Comparison of ENCODE assay signal across 8 cellular contexts in the genomic region with DNA sequence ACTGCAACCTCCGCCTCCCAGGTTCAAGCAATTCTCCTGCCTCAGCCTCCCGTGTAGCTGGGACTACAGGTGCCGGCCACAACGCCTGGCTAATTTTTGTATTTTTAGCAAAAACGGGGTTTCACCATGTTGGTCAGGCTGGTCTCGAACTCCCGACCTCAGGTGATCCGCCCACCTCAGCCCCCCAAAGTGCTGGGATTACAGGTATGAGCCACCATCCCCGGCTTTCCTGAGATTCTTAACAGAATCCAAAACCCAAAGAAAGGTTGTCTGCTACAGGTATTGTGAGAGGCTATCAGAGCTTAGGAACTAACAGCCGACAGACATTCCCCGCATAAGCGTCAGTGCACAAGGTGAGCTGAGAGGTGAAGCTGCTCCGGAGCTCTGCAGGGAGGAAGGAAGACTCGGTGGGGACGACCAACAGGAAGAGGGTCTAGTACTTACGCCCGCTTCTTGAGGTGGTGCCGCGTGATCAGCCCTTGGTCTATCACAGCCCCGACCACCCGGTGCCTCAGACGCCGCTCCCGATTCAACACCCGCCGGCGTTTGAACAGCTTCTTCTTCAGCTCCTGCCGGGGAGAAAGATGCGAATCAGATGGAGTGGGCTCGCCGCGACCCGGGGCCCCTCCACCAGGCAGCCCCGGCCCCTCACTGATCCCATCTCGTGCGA. TPM values are rescaled to one million over a fixed set of nuclear protein-coding genes. Genes with fewer than 3 reads are reported as not detected.
DNase-seq lines count a peak whose midpoint lies in the region; ATAC-seq and TF ChIP-seq lines count a peak whose summit lies in the region.

No MANE protein-coding gene starts in this region.

- no peak overlapping the region for H2BK120ac ChIP-seq in neuronal stem cell (ENCODE audit: low read depth, low read length)

- H4K91ac ChIP-seq in neuronal stem cell (ENCODE audit: low read depth, low read length, poor library complexity), result no peak overlapping the region

- no peak overlapping the region for H2BK12ac ChIP-seq in neuronal stem cell (ENCODE audit: low read length)

- H4K8ac ChIP-seq in neuronal stem cell (ENCODE audit: low read depth, low read length), result no peak overlapping the region

- peak overlapping the region; percentile 96 for H3K18ac ChIP-seq in neuronal stem cell (ENCODE audit: low read length)

- H3K23ac ChIP-seq in neuronal stem cell (ENCODE audit: low read depth, low read length, poor library complexity), result peak overlapping the region; percentile 96

- H2BK15ac ChIP-seq in neuronal stem cell (ENCODE audit: low read length), result no peak overlapping the region

- H3K4ac ChIP-seq in neuronal stem cell (ENCODE audit: low read length), result no peak overlapping the region

- peak overlapping the region; percentile 94 for H3K27ac ChIP-seq in neuronal stem cell (replicated peaks; ENCODE audit: low read length)

- no peaks in the 10 kb centered on the region for H3K9me3 ChIP-seq in neuronal stem cell (replicated peaks in 1 of 2; ENCODE audit: control insufficient read depth in 2 of 2, insufficient read depth in 1 of 2, low read depth in 1 of 2, low read length in 2 of 2)

- H3K36me3 ChIP-seq in neuronal stem cell (replicated peaks in 1 of 2; ENCODE audit: control insufficient read depth in 2 of 2, insufficient read depth in 2 of 2, low read length in 2 of 2), result peaks cover 16 to 51% of the 10 kb centered on the region in 2 donors

- peak overlapping the region; percentile 1 for H3K14ac ChIP-seq in neuronal stem cell (ENCODE audit: low read length)

- ATAC-seq in GM18858 (IDR thresholded peaks at IDR 0.05; ENCODE audit: unreplicated experiment) (peak; percentile 11), HG03064 (IDR thresholded peaks at IDR 0.05; ENCODE audit: low read depth, unreplicated experiment) (peak; percentile 29), GM19324 (IDR thresholded peaks at IDR 0.05; ENCODE audit: low FRiP score, unreplicated experiment) (no peak)

- H3K27me3 ChIP-seq in neuronal stem cell (ENCODE audit: control insufficient read depth in 3 of 3, insufficient read depth in 3 of 3, low read depth in 1 of 3, low read length in 3 of 3), result no peaks in the 10 kb centered on the region

- TF ChIP-seq CTCF in AG10803 (conservative IDR thresholded peaks at IDR 0.05; ENCODE audit: low read length) (no peak), fibroblast of pulmonary artery (IDR thresholded peaks at IDR 0.05; ENCODE audit: low read length, missing control alignments) (no peak)

- DNase-seq in AG10803 (ENCODE audit: low read depth) (peak; percentile 30), NCI-H226 (peak; percentile 21), fibroblast of pulmonary artery (ENCODE audit: low read depth) (peak; percentile 48), neuronal stem cell (ENCODE audit: low spot score) (no peak)
- peak; percentile 53 for DNase-seq in activated CD8-positive, alpha-beta memory T cell treated with anti-CD3 and anti-CD28 coated beads, Interleukin-2, amount 50 U/mL, for 4 hours

- H3K9ac ChIP-seq in neuronal stem cell (ENCODE audit: low read depth, low read length, poor library complexity), result peak overlapping the region; percentile 66

- H2BK5ac ChIP-seq in neuronal stem cell (ENCODE audit: low read length), result peak overlapping the region; percentile 63

- no peak overlapping the region for H2AK5ac ChIP-seq in neuronal stem cell (ENCODE audit: low read depth, low read length)

- H3K4me3 ChIP-seq in AG10803 (ENCODE audit: low read length) (peak overlapping the region; percentile 93), fibroblast of pulmonary artery (replicated peaks; ENCODE audit: low read depth, low read length) (peak overlapping the region; percentile 75), neuronal stem cell (ENCODE audit: low read length in 2 of 2) (peak overlapping the region; percentile 93 to 98)

- peaks cover 11% of the 10 kb centered on the region for H3K79me1 ChIP-seq in neuronal stem cell (ENCODE audit: low read depth, low read length)

- peaks cover 4 to 10% of the 10 kb centered on the region in 2 donors for H3K4me1 ChIP-seq in neuronal stem cell (ENCODE audit: control insufficient read depth in 2 of 2, insufficient read depth in 1 of 2, low read depth in 1 of 2, low read length in 2 of 2)

- H2AFZ ChIP-seq in neuronal stem cell (ENCODE audit: low read length), result peak overlapping the region; percentile 95

- no CpG with 5 or more reads among the region's 36 CpGs for WGBS in neuronal stem cell (ENCODE audit: extremely low coverage in 2 of 2, insufficient read length in 2 of 2, insufficient replicate concordance in 1 of 2), 2 donors

- peak overlapping the region; percentile 69 for H3K4me2 ChIP-seq in neuronal stem cell (ENCODE audit: insufficient read depth, low read length, poor library complexity, severe bottlenecking)

RNA-seq across cellular contexts. Expression of a gene that starts 0.5 kb away (rescaled TPM):
- 116 TPM for polyA plus RNA-seq in neuronal stem cell (2013, experiment 1 of 2)
- 111 TPM for polyA plus RNA-seq in neuronal stem cell (2013, experiment 2 of 2)

RNA-seq across cellular contexts. Expression of a gene that starts 0.6 kb away (rescaled TPM):
- polyA plus RNA-seq in neuronal stem cell (2013, experiment 1 of 2), result 18.5 TPM
- polyA plus RNA-seq in neuronal stem cell (2013, experiment 2 of 2), result 17.0 TPM

RNA-seq across cellular contexts. Expression of a gene that starts 6.9 kb away (rescaled TPM):
- 11.6 TPM for polyA plus RNA-seq in neuronal stem cell (2013, experiment 1 of 2)
- 11.7 TPM for polyA plus RNA-seq in neuronal stem cell (2013, experiment 2 of 2)

RNA-seq across cellular contexts. Expression of a gene that starts 7.5 kb away (rescaled TPM):
- polyA plus RNA-seq in neuronal stem cell (2013, experiment 1 of 2), result 1.1 TPM
- polyA plus RNA-seq in neuronal stem cell (2013, experiment 2 of 2), result 0.98 TPM

RNA-seq across cellular contexts. Expression of a gene that starts 11.4 kb away (rescaled TPM):
- polyA plus RNA-seq in neuronal stem cell (2013, experiment 1 of 2), result 8.4 TPM
- polyA plus RNA-seq in neuronal stem cell (2013, experiment 2 of 2), result 8.5 TPM
